Comparison of ENCODE assay signal across 1 cellular context in genomic region chrX:44529315-44529714, GRCh38.
TF ChIP-seq lines count a peak whose summit lies in the region.

No MANE protein-coding gene starts in this region.

TF ChIP-seq in WTC11, 78 proteins besides CTCF, POLR2A, EP300 and RAD21 (continued from another document):
- TF ChIP-seq ZNF532 (CRISPR knock-in tag; IDR thresholded peaks at IDR 0.05; ENCODE audit: borderline replicate concordance) (no peak), NR2C2 (CRISPR knock-in tag; IDR thresholded peaks at IDR 0.05) (no peak), TP53 (CRISPR knock-in tag; IDR thresholded peaks at IDR 0.05) (no peak), SMAD3 (CRISPR knock-in tag; IDR thresholded peaks at IDR 0.05; ENCODE audit: borderline replicate concordance) (no peak), FOXK1 (CRISPR knock-in tag; IDR thresholded peaks at IDR 0.05) (no peak), GRHL2 (CRISPR knock-in tag; IDR thresholded peaks at IDR 0.05; ENCODE audit: insufficient replicate concordance, severe bottlenecking) (no peak), ETV6 (CRISPR knock-in tag; IDR thresholded peaks at IDR 0.05) (no peak), IRF1 (CRISPR knock-in tag; IDR thresholded peaks at IDR 0.05) (no peak), ZNF317 (CRISPR knock-in tag; IDR thresholded peaks at IDR 0.05; ENCODE audit: borderline replicate concordance, low read depth) (no peak), NFYB (CRISPR knock-in tag; conservative IDR thresholded peaks at IDR 0.05; ENCODE audit: low read depth) (no peak), RORB (CRISPR knock-in tag; IDR thresholded peaks at IDR 0.05) (no peak), SOX15 (CRISPR knock-in tag; IDR thresholded peaks at IDR 0.05) (no peak)
